In the genomic region with DNA sequence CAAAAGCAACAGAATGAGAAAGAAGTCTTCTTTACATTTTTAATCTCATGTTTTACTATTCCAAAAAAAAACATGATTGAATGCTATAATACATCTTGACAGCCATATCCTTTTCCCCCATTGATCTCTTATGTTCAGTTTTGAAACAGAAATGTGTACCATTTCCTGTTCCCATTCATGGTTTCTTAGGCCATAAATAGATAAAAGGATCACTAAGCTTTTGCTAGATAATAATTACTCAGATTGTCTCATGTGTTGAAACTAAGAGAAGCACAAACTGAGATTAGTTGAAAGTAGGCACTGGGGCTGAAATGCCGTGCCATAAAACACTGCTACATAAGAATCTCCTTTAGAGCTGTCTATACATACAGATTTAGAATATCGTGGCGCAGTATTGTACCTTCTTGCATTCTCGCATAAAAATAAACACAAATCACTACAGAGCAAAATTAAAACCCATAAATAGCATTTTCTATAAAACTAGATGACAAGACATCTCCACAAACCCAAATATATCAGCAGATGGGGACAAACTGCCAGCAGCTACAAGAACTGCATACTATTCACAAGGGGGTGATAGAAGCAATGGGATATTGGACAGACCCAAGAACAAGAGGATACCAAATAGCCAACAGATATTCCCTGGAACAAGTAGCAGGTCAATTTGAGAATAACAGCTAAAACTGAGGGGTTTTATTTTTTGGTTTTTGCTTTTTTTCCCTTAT, we compare ENCODE assay signal across 26 cellular contexts.
DNase-seq lines count a peak whose midpoint lies in the region; ATAC-seq and TF ChIP-seq lines count a peak whose summit lies in the region.
"Had no signal": no experiment of that assay in that cellular context is flagged by ENCODE, and none has a peak within 500 bp of the region (broad histone marks: within the 10 kb centered on the region; RNA-seq: fewer than 3 reads in every experiment).

No MANE protein-coding gene starts in this region.

- ATAC-seq in GM18867 (IDR thresholded peaks at IDR 0.05; ENCODE audit: unreplicated experiment) (peak; percentile 32), HG02759 (IDR thresholded peaks at IDR 0.05; ENCODE audit: unreplicated experiment) (peak; percentile 55), foreskin keratinocyte (no peak), HG02642 (IDR thresholded peaks at IDR 0.05; ENCODE audit: poor library complexity, unreplicated experiment) (no peak)

- peak; percentile 88 for DNase-seq in A673 (ENCODE audit: low spot score)
- no peak for DNase-seq in OCI-LY7 (ENCODE audit: low spot score)
- DNase-seq in dedifferentiated amniotic fluid mesenchymal stem cell (ENCODE audit: extremely low spot score), result no peak
- DNase-seq in foreskin keratinocyte, result no peak
- DNase-seq in NCI-H748 (lab: John Stamatoyannopoulos, UW; ENCODE audit: unreplicated experiment), result no peak
- DNase-seq: activated CD4-positive, alpha-beta memory T cell treated with anti-CD3 and anti-CD28 coated beads for 36 hours; activated CD4-positive, CD25-positive, alpha-beta regulatory T cell treated with anti-CD3 and anti-CD28 coated beads, Interleukin-2, amount 50 U/mL, for 72 hours; activated CD8-positive, alpha-beta memory T cell treated with anti-CD3 and anti-CD28 coated beads, Interleukin-2, amount 50 U/mL, for 48 hours; activated naive CD4-positive, alpha-beta T cell treated with anti-CD3 and anti-CD28 coated beads, Interleukin-2, amount 50 U/mL, for 16 hours; amniotic stem cell; brain microvascular endothelial cell; DMS153; mammary epithelial cell; NCI-H1105 treated with DMSO at 0.1 percent for 48 hours; NCI-H1930; NCI-H526; nephron progenitor cell; stimulated activated CD4-positive, alpha-beta T cell treated with anti-CD3 and anti-CD28 coated beads, Interleukin-1b, Interleukin-23, amount 100 ng/mL, for 48 hours; tibial artery had no signal

- H3K9me3 ChIP-seq in A673 (ENCODE audit: low read depth, low read length, poor library complexity, severe bottlenecking), result peaks cover 5% of the 10 kb centered on the region
- H3K9me3 ChIP-seq in OCI-LY7 (ENCODE audit: low read length), result no peaks in the 10 kb centered on the region
- H3K9me3 ChIP-seq: HAP-1, tibial artery had no signal

- peak overlapping the region; percentile 12 for H3K4me3 ChIP-seq in A673 (ENCODE audit: low read depth, low read length, poor library complexity, severe bottlenecking)
- H3K4me3 ChIP-seq in OCI-LY7 (ENCODE audit: low read depth, low read length, poor library complexity, severe bottlenecking), result no peak overlapping the region
- H3K4me3 ChIP-seq: HAP-1, SJSA1, skin epidermis, tibial artery had no signal

- CTCF ChIA-PET in A673 (lab: Charles Lee) (no interaction called here), OCI-LY7 (lab: Charles Lee; ENCODE audit: unreplicated experiment) (no interaction called here)

- TF ChIP-seq CTCF in A673 (conservative IDR thresholded peaks at IDR 0.05; ENCODE audit: low read depth, low read length) (peak; percentile 55; the same call in 1 of the 2 replicates), OCI-LY7 (conservative IDR thresholded peaks at IDR 0.05; ENCODE audit: low read length) (0 out of 2 replicates have a peak, but pooled peaks have one; percentile 11), foreskin keratinocyte (conservative IDR thresholded peaks at IDR 0.05) (no peak)

- no peak overlapping the region for H3K4me2 ChIP-seq in OCI-LY7 (ENCODE audit: low read length)

- no peaks in the 10 kb centered on the region; the same call in 1 of the 2 replicates for H3K9me2 ChIP-seq in OCI-LY7 (ENCODE audit: insufficient read depth, low read length)

- H4K20me1 ChIP-seq in OCI-LY7 (ENCODE audit: insufficient read depth, low read length), result no peaks in the 10 kb centered on the region

- no peak overlapping the region for H2AFZ ChIP-seq in OCI-LY7 (ENCODE audit: low read length)

- H3K27me3 ChIP-seq in A673 (replicated peaks; ENCODE audit: insufficient read depth, low read depth, low read length, poor library complexity), result no peaks in the 10 kb centered on the region
- H3K27me3 ChIP-seq in foreskin keratinocyte, result peaks cover 2% of the 10 kb centered on the region
- H3K27me3 ChIP-seq: brain microvascular endothelial cell, SJSA1, tibial artery had no signal

- H3K4me1 ChIP-seq in A673 (ENCODE audit: insufficient read depth, low read length, poor library complexity, severe bottlenecking) (peaks cover 34% of the 10 kb centered on the region), OCI-LY7 (ENCODE audit: insufficient read depth, low read length, poor library complexity, severe bottlenecking) (no peaks in the 10 kb centered on the region), foreskin keratinocyte (no peaks in the 10 kb centered on the region)
- H3K4me1 ChIP-seq: HAP-1, SJSA1, tibial artery had no signal

- intact Hi-C loops in A673 (cut with micrococcal nuclease; ENCODE audit: unreplicated experiment) (loop anchor here (1.0 to 10.0 kb wide), 4 partner anchors 95 to 494 kb away; partner anchors contain the start of genes NTNG1 and PRMT6), OCI-LY7 (cut with micrococcal nuclease; ENCODE audit: unreplicated experiment) (no loop called here)

- no peaks in the 10 kb centered on the region for H3K36me3 ChIP-seq in A673 (ENCODE audit: insufficient read depth, low read length, poor library complexity, severe bottlenecking)
- no peaks in the 10 kb centered on the region for H3K36me3 ChIP-seq in OCI-LY7 (ENCODE audit: insufficient read depth, low read length)
- H3K36me3 ChIP-seq: brain microvascular endothelial cell, HAP-1, SJSA1, tibial artery had no signal

- POLR2A ChIA-PET in A673 (lab: Charles Lee; ENCODE audit: low non-redundant PET), result no interaction called here
- POLR2A ChIA-PET in OCI-LY7 (lab: Charles Lee), result interaction anchor here (0.5 to 0.6 kb wide), 2 partner anchors 271 to 315 kb away, joined by 3 read pairs; no protein-coding TSS in a partner anchor

- BruUV-seq in A673 (replicated peaks; lab: Mats Ljungman, UMichigan) (no TSS peak), OCI-LY7 (replicated peaks; lab: Mats Ljungman, UMichigan) (no TSS peak)

- no peaks in the 10 kb centered on the region for H3K79me2 ChIP-seq in OCI-LY7 (ENCODE audit: insufficient read depth, low read depth, low read length)

- H3K27ac ChIP-seq in A673 (ENCODE audit: low read depth, low read length, poor library complexity, severe bottlenecking) (peak overlapping the region; percentile 53), OCI-LY7 (ENCODE audit: low read depth, low read length, poor library complexity, severe bottlenecking) (no peak overlapping the region), foreskin keratinocyte (no peak overlapping the region)
- H3K27ac ChIP-seq: brain microvascular endothelial cell, epithelial cell of prostate, SJSA1, skin epidermis, tibial artery had no signal

Comparison
In these comparisons a context has a peak if more than half of its experiments do, and no peak if none do; other contexts are left out.
1. ATAC-seq: peak in GM18867 (single experiment) and HG02759 (single experiment); none in foreskin keratinocyte (single experiment) and HG02642 (single experiment).